In genomic region chr14:97846156-97846555, GRCh38 we compare ENCODE assay signal across 21 cellular contexts.
DNase-seq lines count a peak whose midpoint lies in the region; ATAC-seq, FAIRE-seq and TF ChIP-seq lines count a peak whose summit lies in the region.
"Had no signal": no experiment of that assay in that cellular context is flagged by ENCODE, and none has a peak within 500 bp of the region (broad histone marks: within the 10 kb centered on the region; RNA-seq: fewer than 3 reads in every experiment).

No MANE protein-coding gene starts in this region.

- H3K4ac ChIP-seq in H1 (replicated peaks; ENCODE audit: insufficient read length, low read depth, low read length), result no peak overlapping the region

- H3K9ac ChIP-seq in HepG2 (ENCODE audit: insufficient read depth, low read depth, low read length), result no peak overlapping the region
- no peak overlapping the region for H3K9ac ChIP-seq in H1 (replicated peaks in 1 of 4; ENCODE audit: extremely low read depth in 1 of 4, low read depth in 3 of 4, low read length in 3 of 4)

- H4K5ac ChIP-seq in H1 (ENCODE audit: insufficient read length, low read depth, low read length), result no peak overlapping the region

- CTCF ChIA-PET in HepG2 (lab: Yijun Ruan, JAX; ENCODE audit: low intra/inter-chr PET ratio, low total read pairs) (no interaction called here), H1 (lab: Charles Lee; ENCODE audit: partially characterized antibody) (no interaction called here)

- no peaks in the 10 kb centered on the region for H3K79me1 ChIP-seq in H1 (ENCODE audit: low read depth, low read length)

- WGBS in HepG2 (ENCODE audit: low lambda C conversion rate), result 0% methylated on average over 1 of the region's 1 CpG
- 14% methylated on average over 1 of the region's 1 CpG for WGBS in right lobe of liver (ENCODE audit: insufficient coverage, low coverage, low lambda C conversion rate, missing lambda C conversion rate)
- 100% methylated on average over 1 of the region's 1 CpG; no CpG with 5 or more reads in 1 of the 2 experiments for WGBS in H1 (ENCODE audit: extremely low coverage in 1 of 2, insufficient coverage in 1 of 2, insufficient read length in 1 of 2, insufficient replicate concordance in 2 of 2, low coverage in 1 of 2, low lambda C conversion rate in 2 of 2, missing lambda C conversion rate in 1 of 2), 2 experiments

- no peak for TF ChIP-seq CTCF in HepG2 (CRISPR knock-in tag; IDR thresholded peaks at IDR 0.05)
- TF ChIP-seq CTCF in right lobe of liver (IDR thresholded peaks at IDR 0.05), result no peak
- TF ChIP-seq CTCF in H1 (IDR thresholded peaks at IDR 0.05; ENCODE audit: control extremely low read depth in 1 of 3, insufficient read depth in 1 of 3, low read depth in 1 of 3, low read length in 3 of 3), result no peak

- intact Hi-C loops in HepG2 (cut with micrococcal nuclease; ENCODE audit: unreplicated experiment), result no loop called here
- intact Hi-C loops in right lobe of liver (cut with DNase I), result no loop called here

- ATAC-seq in HepG2 (no peak), right lobe of liver (no peak), HG03039 (IDR thresholded peaks at IDR 0.05; ENCODE audit: unreplicated experiment) (no peak)

- no peak overlapping the region for H2AK5ac ChIP-seq in H1 (ENCODE audit: low read depth, low read length)

- H2AFZ ChIP-seq in HepG2 (ENCODE audit: low read length) (no peak overlapping the region), H1 (ENCODE audit: low read length) (no peak overlapping the region)

- H3K36me3 ChIP-seq in HepG2 (replicated peaks in 1 of 2; ENCODE audit: control insufficient read depth in 1 of 2, insufficient read depth in 2 of 2, low read length in 2 of 2) (no peaks in the 10 kb centered on the region), right lobe of liver (no peaks in the 10 kb centered on the region), H1 (ENCODE audit: control insufficient read depth in 2 of 4, insufficient read depth in 4 of 4, low read length in 3 of 4) (no peaks in the 10 kb centered on the region)
- H3K36me3 ChIP-seq: BE2C had no signal

- H3K4me3 ChIP-seq in HepG2 (replicated peaks in 1 of 3; ENCODE audit: insufficient read depth in 1 of 3, low read depth in 2 of 3, low read length in 3 of 3) (no peak overlapping the region), right lobe of liver (no peak overlapping the region), H1 (ENCODE audit: extremely low read depth in 1 of 4, insufficient read depth in 2 of 4, low read depth in 3 of 4, low read length in 4 of 4) (no peak overlapping the region)

- DNase-seq in activated CD4-positive, alpha-beta T cell treated with anti-CD3 and anti-CD28 coated beads for 48 hours, result peak; percentile 13
- DNase-seq in activated CD4-positive, alpha-beta T cell treated with anti-CD3 and anti-CD28 coated beads, Interleukin-2, amount 50 U/mL, for 1 hour, result no peak
- DNase-seq in HepG2 (ENCODE audit: low spot score) (no peak), right lobe of liver (no peak), H1 (ENCODE audit: low read depth in 1 of 2, low spot score in 2 of 2) (no peak), iPS-NIHi7 (ENCODE audit: extremely low spot score) (no peak), H54 (ENCODE audit: insufficient read length, low spot score) (no peak)
- DNase-seq: 8988T; BE2C; Calu3; CD4-positive, alpha-beta T cell; DMS53; H9; KBM-7; NCI-H1417 treated with DMSO at 0.1 percent for 48 hours; NCI-H1930; NCI-H69; NK-92 treated with Interleukin-12 subunit alpha and Interleukin-12 subunit beta, amount 100 ng/mL, for 24 hours; RPMI8226 had no signal

- H4K8ac ChIP-seq in H1 (ENCODE audit: extremely low read depth, insufficient read depth, low read length), result no peak overlapping the region

- H3K27ac ChIP-seq in HepG2 (ENCODE audit: extremely low read length, insufficient read depth, low read length), result no peak overlapping the region
- no peak overlapping the region for H3K27ac ChIP-seq in right lobe of liver
- H3K27ac ChIP-seq in H1 (ENCODE audit: low read depth, low read length), result no peak overlapping the region
- H3K27ac ChIP-seq: HL-60 had no signal

- no peak overlapping the region for H2BK5ac ChIP-seq in H1 (ENCODE audit: low read depth, low read length)

- FAIRE-seq in HepG2 (lab: Jason Lieb, UNC), result no peak
- no peak for FAIRE-seq in H1 (lab: Jason Lieb, UNC)
- FAIRE-seq in H54 (lab: Jason Lieb, UNC), result no peak

- TF ChIP-seq POLR2A in HepG2 (IDR thresholded peaks at IDR 0.05; ENCODE audit: insufficient read depth in 1 of 2, low read depth in 2 of 2, low read length in 2 of 2) (no peak), right lobe of liver (IDR thresholded peaks at IDR 0.05) (no peak), H1 (IDR thresholded peaks at IDR 0.05; ENCODE audit: control extremely low read depth in 1 of 2, low read depth in 2 of 2, low read length in 2 of 2) (no peak), H54 (IDR thresholded peaks at IDR 0.05; ENCODE audit: low read depth, low read length) (no peak)

- peaks cover 7% of the 10 kb centered on the region; the same call in 1 of the 2 replicates for H3K23me2 ChIP-seq in H1 (ENCODE audit: low read depth, low read length)

- no peak overlapping the region for H3K18ac ChIP-seq in H1 (ENCODE audit: extremely low read depth, low read length)

- H3K4me1 ChIP-seq in HepG2 (ENCODE audit: insufficient read depth, low read length) (no peaks in the 10 kb centered on the region), right lobe of liver (peaks cover 0 to 9% (median 0%) of the 10 kb centered on the region in 4 donors), H1 (replicated peaks in 1 of 4; ENCODE audit: control insufficient read depth in 3 of 4, insufficient read depth in 4 of 4, low read length in 3 of 4) (peaks cover 0 to 6% (median 5%) of the 10 kb centered on the region in 4 experiments; a peak in 5 of 7 replicates)
- H3K4me1 ChIP-seq: BE2C had no signal

- H3K79me2 ChIP-seq in HepG2 (ENCODE audit: insufficient read depth, low read length), result no peaks in the 10 kb centered on the region
- H3K79me2 ChIP-seq in H1 (ENCODE audit: control insufficient read depth in 1 of 2, insufficient read depth in 2 of 2, low read length in 2 of 2), result no peaks in the 10 kb centered on the region; a peak in 1 of 4 replicates

- TF ChIP-seq RAD21 in HepG2 (CRISPR knock-in tag; IDR thresholded peaks at IDR 0.05) (no peak), H1 (IDR thresholded peaks at IDR 0.05 in 1 of 2, conservative IDR thresholded peaks at IDR 0.05 in 1 of 2; ENCODE audit: low read depth in 2 of 2, low read length in 2 of 2) (no peak)

- H2BK12ac ChIP-seq in H1 (ENCODE audit: low read depth, low read length), result no peak overlapping the region; the same call in 1 of the 2 replicates

- H3K9me3 ChIP-seq in HepG2 (ENCODE audit: low read length), result peaks cover 33% of the 10 kb centered on the region
- no peaks in the 10 kb centered on the region for H3K9me3 ChIP-seq in right lobe of liver
- H3K9me3 ChIP-seq in H1 (ENCODE audit: insufficient read depth in 2 of 2, low read depth in 1 of 2, low read length in 1 of 2), result no peaks in the 10 kb centered on the region
- H3K9me3 ChIP-seq: BE2C had no signal

- no peaks in the 10 kb centered on the region for H3K27me3 ChIP-seq in HepG2 (ENCODE audit: control insufficient read depth in 1 of 2, insufficient read depth in 2 of 2, low read length in 2 of 2)
- no peaks in the 10 kb centered on the region for H3K27me3 ChIP-seq in right lobe of liver
- no peaks in the 10 kb centered on the region for H3K27me3 ChIP-seq in H1 (replicated peaks in 1 of 4; ENCODE audit: control insufficient read depth in 3 of 4, extremely low read depth in 1 of 4, insufficient read depth in 3 of 4, low read length in 3 of 4)
- H3K27me3 ChIP-seq: BE2C had no signal

- H2BK15ac ChIP-seq in H1 (ENCODE audit: low read length), result no peak overlapping the region

- POLR2A ChIA-PET in HepG2 (lab: Yijun Ruan, JAX) (no interaction called here), H1 (lab: Charles Lee; ENCODE audit: partially characterized antibody) (no interaction called here)

- TF ChIP-seq EP300 in HepG2 (IDR thresholded peaks at IDR 0.05; ENCODE audit: low read depth in 2 of 2, low read length in 2 of 2), result no peak
- TF ChIP-seq EP300 in HepG2 (CRISPR knock-in tag; IDR thresholded peaks at IDR 0.05; ENCODE audit: borderline replicate concordance), result no peak
- TF ChIP-seq EP300 in H1 (IDR thresholded peaks at IDR 0.05; ENCODE audit: borderline replicate concordance in 1 of 2, low read depth in 2 of 2, low read length in 2 of 2), result no peak

- peak overlapping the region; percentile 83 for H3K56ac ChIP-seq in H1 (replicated peaks; ENCODE audit: insufficient read length, low read depth, low read length)

- in situ Hi-C loops in HepG2 (cut with HindIII; ENCODE audit: extremely low pct_ligation_motif_present, low pct_unique_long_range_greater_than_20kb), result no loop called here

- no peak overlapping the region for H3K23ac ChIP-seq in H1 (ENCODE audit: insufficient read length)

- no peak overlapping the region for H2BK120ac ChIP-seq in H1 (replicated peaks; ENCODE audit: low read depth, low read length)

- H3K4me2 ChIP-seq in HepG2 (ENCODE audit: low read depth, low read length), result no peak overlapping the region
- no peak overlapping the region; a peak in 1 of 4 replicates for H3K4me2 ChIP-seq in H1 (ENCODE audit: insufficient read depth in 1 of 2, low read depth in 2 of 2, low read length in 2 of 2)

- H2BK20ac ChIP-seq in H1 (ENCODE audit: low read length), result no peak overlapping the region

- H4K20me1 ChIP-seq in HepG2 (ENCODE audit: insufficient read depth, low read length) (no peaks in the 10 kb centered on the region), H1 (replicated peaks in 1 of 2; ENCODE audit: control insufficient read depth in 1 of 2, insufficient read depth in 2 of 2, low read length in 2 of 2) (peaks cover 0 to 3% of the 10 kb centered on the region in 2 experiments)

- BruUV-seq in HepG2 (replicated peaks; lab: Mats Ljungman, UMichigan), result no TSS peak

- H4K91ac ChIP-seq in H1 (replicated peaks; ENCODE audit: insufficient read length, low read length), result no peak overlapping the region

- no peak overlapping the region for H3K14ac ChIP-seq in H1 (ENCODE audit: insufficient read length)

TF ChIP-seq in HepG2, 621 proteins besides CTCF, POLR2A, EP300 and RAD21 (continues in another document):
- TF ChIP-seq FOXP1 (IDR thresholded peaks at IDR 0.05), result peak; percentile 29; the same call in 1 of the 2 replicates
- TF ChIP-seq FOXP1 (CRISPR knock-in tag; IDR thresholded peaks at IDR 0.05), result no peak
- no peak for TF ChIP-seq SNRNP70 (IDR thresholded peaks at IDR 0.05; ENCODE audit: low read depth, low read length)
- 0 out of 2 replicates have a peak, but pooled peaks have one; percentile 27 for TF ChIP-seq FOXA1 (IDR thresholded peaks at IDR 0.05)
- TF ChIP-seq FOXA1 (CRISPR knock-in tag; IDR thresholded peaks at IDR 0.05), result no peak

TF ChIP-seq in H1, 55 proteins besides CTCF, POLR2A, EP300 and RAD21:
- no peak for TF ChIP-seq ASH2L (IDR thresholded peaks at IDR 0.05; ENCODE audit: low read length)
- TF ChIP-seq GTF2F1 (IDR thresholded peaks at IDR 0.05; ENCODE audit: borderline replicate concordance, low read depth, low read length), result no peak
